ENCODE assay signal across 7 cellular contexts in genomic region chr5:137142371-137143243, GRCh38.
DNase-seq lines count a peak whose midpoint lies in the region; ATAC-seq lines count a peak whose summit lies in the region.

No MANE protein-coding gene starts in this region.

- no peaks in the 10 kb centered on the region for H3K27me3 ChIP-seq in subcutaneous abdominal adipose tissue (ENCODE audit: control insufficient read depth in 5 of 5, insufficient read depth in 4 of 5, low read length in 5 of 5)

- H3K9me3 ChIP-seq in subcutaneous abdominal adipose tissue (ENCODE audit: control insufficient read depth in 5 of 5, low read length in 5 of 5): peaks cover 0 to 4% (median 0%) of the 10 kb centered on the region in 5 donors

- H3K9ac ChIP-seq in subcutaneous abdominal adipose tissue (ENCODE audit: low read length in 5 of 5): no peak overlapping the region

- H3K4me3 ChIP-seq in subcutaneous abdominal adipose tissue (ENCODE audit: low read depth in 1 of 5, low read length in 5 of 5): no peak overlapping the region

- no peaks in the 10 kb centered on the region for H3K36me3 ChIP-seq in subcutaneous abdominal adipose tissue (ENCODE audit: control insufficient read depth in 5 of 5, insufficient read depth in 5 of 5, low read length in 5 of 5)

- H3K27ac ChIP-seq in subcutaneous abdominal adipose tissue (ENCODE audit: low read depth, low read length): peak overlapping the region; percentile 14

- H3K4me1 ChIP-seq in subcutaneous abdominal adipose tissue (ENCODE audit: control insufficient read depth in 5 of 5, insufficient read depth in 5 of 5, low read length in 5 of 5): peaks cover 0 to 15% (median 5%) of the 10 kb centered on the region in 5 donors

- DNase-seq in HS-27A (ENCODE audit: low read depth) (peak; percentile 51), Ammon's horn (ENCODE audit: low spot score) (no peak), NCI-H1048 (lab: John Stamatoyannopoulos, UW) (no peak), NCI-H2196 (lab: John Stamatoyannopoulos, UW; ENCODE audit: unreplicated experiment) (no peak)

- ATAC-seq in GM21390 (IDR thresholded peaks at IDR 0.05; ENCODE audit: unreplicated experiment) (peak; percentile 71), esophagus mucosa (peak; percentile 38)
